Comparison of ENCODE assay signal across 20 cellular contexts in the genomic region with DNA sequence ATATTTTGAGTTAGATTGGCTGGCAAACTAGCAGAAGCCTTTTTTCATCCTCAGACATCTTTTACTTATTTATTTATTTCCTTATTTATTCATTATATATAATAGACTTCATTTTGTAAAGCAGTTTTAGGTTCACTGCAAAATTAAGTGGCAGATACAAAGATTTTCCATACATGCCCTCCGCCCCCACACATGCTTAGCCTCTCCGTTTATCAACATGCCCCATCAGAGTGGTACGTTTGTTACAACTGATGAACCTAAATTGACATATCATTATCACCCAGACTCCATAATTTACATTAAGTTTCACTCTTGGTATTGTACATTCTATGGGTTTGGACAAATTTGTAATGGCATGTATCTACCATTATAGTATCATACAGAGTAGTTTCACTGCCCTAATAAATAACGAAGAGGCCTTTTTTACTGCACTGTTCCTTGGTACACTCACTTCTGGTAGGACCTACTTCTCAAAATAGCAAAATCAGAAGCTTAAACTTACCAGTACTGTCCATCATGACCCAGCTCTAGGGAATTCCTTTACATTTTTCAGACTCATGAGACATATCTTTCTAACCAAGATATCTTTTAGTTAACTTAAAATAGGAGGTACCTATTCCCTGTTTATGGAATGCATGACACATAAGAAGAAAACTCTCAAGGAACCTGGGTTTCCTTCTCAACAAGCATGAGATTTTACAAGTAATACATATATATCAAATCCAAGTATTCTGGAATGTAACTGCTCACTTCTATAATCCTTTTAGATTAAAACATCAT. TPM values are rescaled to one million over a fixed set of nuclear protein-coding genes. Genes with fewer than 3 reads are reported as not detected.
DNase-seq lines count a peak whose midpoint lies in the region; ATAC-seq and FAIRE-seq lines count a peak whose summit lies in the region.
"Had no signal": no experiment of that assay in that cellular context is flagged by ENCODE, and none has a peak within 500 bp of the region (broad histone marks: within the 10 kb centered on the region; RNA-seq: fewer than 3 reads in every experiment).

No MANE protein-coding gene starts in this region.

- peak; percentile 14 for DNase-seq in activated naive CD4-positive, alpha-beta T cell treated with Interleukin-2 at 50 U/mL for 16 hours
- no peak for DNase-seq in activated naive CD4-positive, alpha-beta T cell treated with anti-CD3 and anti-CD28 coated beads, Interleukin-2, amount 50 U/mL, for 16 hours
- DNase-seq in NCI-H226 (peak; percentile 71), kidney glomerular epithelial cell (lab: John Stamatoyannopoulos, UW) (peak; percentile 24), RCC 7860 (ENCODE audit: low spot score) (no peak), inferior parietal cortex (ENCODE audit: extremely low spot score) (no peak)
- DNase-seq in activated naive CD4-positive, alpha-beta T cell treated with anti-CD3 and anti-CD28 coated beads, Interleukin-2, amount 50 U/mL, for 72 hours (ENCODE audit: low spot score in 2 of 2): no peak
- DNase-seq: activated gamma-delta T cell; Calu3; effector memory CD4-positive, alpha-beta T cell; kidney; NCI-H187 treated with DMSO at 0.1 percent for 48 hours; NCI-H69; posterior cingulate gyrus; SK-N-SH; WERI-Rb-1 had no signal

- H3K36me3 Mint-ChIP-seq in activated naive CD4-positive, alpha-beta T cell treated with anti-CD3 and anti-CD28 coated beads, Interleukin-2, amount 50 U/mL, for 72 hours: peaks cover 0 to 6% of the 10 kb centered on the region in 2 donors

- peak overlapping the region; percentile 5 to 69 for H3K27ac Mint-ChIP-seq in activated naive CD4-positive, alpha-beta T cell treated with anti-CD3 and anti-CD28 coated beads, Interleukin-2, amount 50 U/mL, for 72 hours
- H3K27ac Mint-ChIP-seq: GM23338 had no signal

- no peak for ATAC-seq in activated naive CD4-positive, alpha-beta T cell treated with anti-CD3 and anti-CD28 coated beads, Interleukin-2, amount 50 U/mL, for 72 hours
- ATAC-seq: GM23338 had no signal

- H3K9me3 Mint-ChIP-seq in activated naive CD4-positive, alpha-beta T cell treated with anti-CD3 and anti-CD28 coated beads, Interleukin-2, amount 50 U/mL, for 72 hours: peaks cover 3 to 4% of the 10 kb centered on the region in 2 donors
- H3K9me3 Mint-ChIP-seq: GM23338, neural crest cell had no signal

- FAIRE-seq in RCC 7860 (lab: Jason Lieb, UNC): no peak
- FAIRE-seq: kidney, urothelium cell line had no signal

RNA-seq across cellular contexts. Expression of a gene that starts 4.8 kb away (rescaled TPM):
- total RNA-seq in activated naive CD4-positive, alpha-beta T cell treated with anti-CD3 and anti-CD28 coated beads, Interleukin-2, amount 50 U/mL, for 72 hours: not detected
- total RNA-seq: Calu3, GM23338, kidney, neural crest cell, temporal lobe had no signal

Comparison
In these comparisons a context has a peak if more than half of its experiments do, and no peak if none do; other contexts are left out.
1. DNase-seq: peak in activated naive CD4-positive, alpha-beta T cell treated with Interleukin-2 at 50 U/mL for 16 hours (single experiment), NCI-H226 (single experiment) and kidney glomerular epithelial cell (single experiment); none in activated naive CD4-positive, alpha-beta T cell treated with anti-CD3 and anti-CD28 coated beads, Interleukin-2, amount 50 U/mL, for 16 hours (single experiment), activated naive CD4-positive, alpha-beta T cell treated with anti-CD3 and anti-CD28 coated beads, Interleukin-2, amount 50 U/mL, for 72 hours (0 of 2), RCC 7860 (single experiment) and inferior parietal cortex (single experiment).